ENCODE assay signal across 19 cellular contexts in genomic region chr18:70415823-70416488, GRCh38.
DNase-seq lines count a peak whose midpoint lies in the region; TF ChIP-seq lines count a peak whose summit lies in the region.
"Had no signal": no experiment of that assay in that cellular context is flagged by ENCODE, and none has a peak within 500 bp of the region (broad histone marks: within the 10 kb centered on the region; RNA-seq: fewer than 3 reads in every experiment).

No MANE protein-coding gene starts in this region.

- H3K23ac ChIP-seq in mesenchymal stem cell (ENCODE audit: low read length in 2 of 2) = no peak overlapping the region

- H3K27ac ChIP-seq in mammary epithelial cell (ENCODE audit: insufficient read depth, low read depth, low read length) (peak overlapping the region; percentile 45), mesenchymal stem cell (ENCODE audit: low read length, poor library complexity, severe bottlenecking) (no peak overlapping the region)
- H3K27ac ChIP-seq: cardiac muscle cell, SJCRH30 had no signal

- no peak overlapping the region for H3K14ac ChIP-seq in mesenchymal stem cell (ENCODE audit: low read length in 2 of 2)

- H3K4me1 ChIP-seq in mammary epithelial cell (ENCODE audit: insufficient read depth, low read length) = peaks cover 18% of the 10 kb centered on the region
- no peaks in the 10 kb centered on the region for H3K4me1 ChIP-seq in mesenchymal stem cell (ENCODE audit: control insufficient read depth, insufficient read depth, low read depth, low read length)
- no peaks in the 10 kb centered on the region for H3K4me1 ChIP-seq in HAP-1
- H3K4me1 ChIP-seq: SJCRH30 had no signal

- no peak overlapping the region for H4K8ac ChIP-seq in mesenchymal stem cell (ENCODE audit: low read length)

- peak overlapping the region; percentile 14 for H3K9ac ChIP-seq in mammary epithelial cell (ENCODE audit: insufficient read depth, low read length)
- H3K9ac ChIP-seq in mesenchymal stem cell (ENCODE audit: low read length) = no peak overlapping the region

- H3K27me3 ChIP-seq in mammary epithelial cell (ENCODE audit: insufficient read depth, low read length) (no peaks in the 10 kb centered on the region), mesenchymal stem cell (ENCODE audit: control insufficient read depth in 1 of 2, insufficient read depth in 1 of 2, low read length in 2 of 2) (no peaks in the 10 kb centered on the region), HAP-1 (ENCODE audit: low read depth) (no peaks in the 10 kb centered on the region)
- H3K27me3 ChIP-seq: cardiac muscle cell, SJCRH30 had no signal

- H3K36me3 ChIP-seq in mammary epithelial cell (ENCODE audit: insufficient read depth, low read length) (no peaks in the 10 kb centered on the region), mesenchymal stem cell (ENCODE audit: control insufficient read depth in 1 of 2, insufficient read depth in 2 of 2, low read depth in 1 of 2, low read length in 2 of 2) (no peaks in the 10 kb centered on the region), HAP-1 (replicated peaks) (no peaks in the 10 kb centered on the region)
- H3K36me3 ChIP-seq: cardiac muscle cell, SJCRH30 had no signal

- H3K4ac ChIP-seq in mesenchymal stem cell (ENCODE audit: low read depth in 1 of 2, low read length in 2 of 2) = no peak overlapping the region

- H4K20me1 ChIP-seq in mammary epithelial cell (ENCODE audit: insufficient read depth, low read length) = no peaks in the 10 kb centered on the region

- H3K79me2 ChIP-seq in mammary epithelial cell (ENCODE audit: insufficient read depth, low read length) = no peaks in the 10 kb centered on the region

- peak; percentile 99 for DNase-seq in DMS53 (lab: John Stamatoyannopoulos, UW)
- DNase-seq in NCI-H2171 treated with DMSO at 0.1 percent for 48 hours (lab: John Stamatoyannopoulos, UW) = peak; percentile 79
- peak; percentile 67 for DNase-seq in mammary epithelial cell
- no peak for DNase-seq in mesenchymal stem cell
- no peak for DNase-seq in activated CD4-positive, alpha-beta T cell treated with anti-CD3 and anti-CD28 coated beads for 4 hours
- DNase-seq in HAP-1 (ENCODE audit: low spot score in 2 of 2) = no peak
- DNase-seq in NCI-H2029 (lab: John Stamatoyannopoulos, UW) = no peak
- no peak for DNase-seq in activated CD4-positive, CD25-positive, alpha-beta regulatory T cell (lab: John Stamatoyannopoulos, UW)
- DNase-seq: activated CD4-positive, alpha-beta T cell treated with anti-CD3 and anti-CD28 coated beads, Interleukin-2, amount 50 U/mL, for 4 hours; activated naive CD8-positive, alpha-beta T cell treated with anti-CD3 and anti-CD28 coated beads, Interleukin-2, amount 10 ng/mL, durations not matched to agents 7 days and 5 days; activated T-cell treated with anti-CD3 and anti-CD28 coated beads, Interleukin-2, amount 50 U/mL, for 48 hours; AML-193; DMS153; effector CD4-positive, alpha-beta T cell; Karpas-422; NCI-H1417 treated with DMSO at 0.1 percent for 48 hours; SJCRH30 had no signal

- dilution Hi-C loops in mammary epithelial cell (cut with HindIII; ENCODE audit: low sequenced_read_pairs) = no loop called here

- CTCF ChIA-PET in mammary epithelial cell (lab: Charles Lee; ENCODE audit: low non-redundant PET) = no interaction called here

- H2BK5ac ChIP-seq in mesenchymal stem cell (ENCODE audit: low read depth, low read length, poor library complexity, severe bottlenecking) = no peak overlapping the region

- H2BK120ac ChIP-seq in mesenchymal stem cell (ENCODE audit: low read depth, low read length) = no peak overlapping the region

- H3K4me2 ChIP-seq in mammary epithelial cell (ENCODE audit: insufficient read depth, low read depth, low read length) (peak overlapping the region; percentile 48), mesenchymal stem cell (ENCODE audit: low read length, poor library complexity, severe bottlenecking) (no peak overlapping the region)

- intact Hi-C loops in mammary epithelial cell (cut with micrococcal nuclease) = no loop called here

- no peaks in the 10 kb centered on the region for H3K79me1 ChIP-seq in mesenchymal stem cell (replicated peaks; ENCODE audit: low read length, poor library complexity, severe bottlenecking)

- no peaks in the 10 kb centered on the region for H3K9me3 ChIP-seq in mammary epithelial cell (replicated peaks; ENCODE audit: insufficient read depth, low read length)
- no peaks in the 10 kb centered on the region for H3K9me3 ChIP-seq in mesenchymal stem cell (ENCODE audit: control insufficient read depth, low read length)
- H3K9me3 ChIP-seq in HAP-1 = no peaks in the 10 kb centered on the region
- H3K9me3 ChIP-seq: SJCRH30 had no signal

- no peak for TF ChIP-seq CTCF in mammary epithelial cell (conservative IDR thresholded peaks at IDR 0.05 in 1 of 2, IDR thresholded peaks at IDR 0.05 in 1 of 2; ENCODE audit: extremely low read depth in 1 of 2, insufficient read depth in 1 of 2, low read depth in 1 of 2, low read length in 2 of 2)

- peak overlapping the region in 1 of 2 experiments; percentile 1 for H2BK12ac ChIP-seq in mesenchymal stem cell (ENCODE audit: low read length in 2 of 2)

- no peak overlapping the region for H2AK5ac ChIP-seq in mesenchymal stem cell (ENCODE audit: low read length, severe bottlenecking)

- H4K91ac ChIP-seq in mesenchymal stem cell (ENCODE audit: low read length) = peak overlapping the region; percentile 25

- H2BK15ac ChIP-seq in mesenchymal stem cell (ENCODE audit: low read depth, poor library complexity, severe bottlenecking) = no peak overlapping the region

- H3K18ac ChIP-seq in mesenchymal stem cell (ENCODE audit: low read depth in 1 of 2, low read length in 2 of 2) = no peak overlapping the region

- peak overlapping the region; percentile 62 for H2AFZ ChIP-seq in mammary epithelial cell (ENCODE audit: low read depth, low read length)
- H2AFZ ChIP-seq in mesenchymal stem cell (ENCODE audit: low read depth, low read length) = no peak overlapping the region

- 40% methylated on average over 7 of the region's 13 CpGs for WGBS in mammary epithelial cell (ENCODE audit: low coverage, missing lambda C conversion rate)
- 95% methylated on average over 9 of the region's 13 CpGs for WGBS in mesenchymal stem cell

- in situ Hi-C loops in mammary epithelial cell (cut with MboI; ENCODE audit: low sequenced_read_pairs in 2 of 2) (no loop called here), HAP-1 (cut with MboI; ENCODE audit: low sequenced_read_pairs) (no loop called here)

- H3K4me3 ChIP-seq in mammary epithelial cell (replicated peaks in 1 of 3; ENCODE audit: insufficient read depth in 1 of 3, low read depth in 2 of 3, low read length in 3 of 3) (peak overlapping the region in 1 of 3 experiments; percentile 16), mesenchymal stem cell (ENCODE audit: insufficient read depth in 1 of 2, low read depth in 1 of 2, low read length in 2 of 2) (no peak overlapping the region), HAP-1 (no peak overlapping the region)
- H3K4me3 ChIP-seq: cardiac muscle cell, lung, SJCRH30 had no signal

- BruUV-seq in mammary epithelial cell (replicated peaks; lab: Mats Ljungman, UMichigan) = no TSS peak

Comparison
In these comparisons a context has a peak if more than half of its experiments do, and no peak if none do; other contexts are left out.
1. DNase-seq: peak in DMS53 (single experiment), NCI-H2171 treated with DMSO at 0.1 percent for 48 hours (single experiment) and mammary epithelial cell (single experiment); none in mesenchymal stem cell (single experiment), activated CD4-positive, alpha-beta T cell treated with anti-CD3 and anti-CD28 coated beads for 4 hours (0 of 2), HAP-1 (0 of 2), NCI-H2029 (single experiment) and activated CD4-positive, CD25-positive, alpha-beta regulatory T cell (0 of 4).